26 cellular contexts compared by ENCODE assay signal in genomic region chr19:17741456-17741855, GRCh38. TPM values are rescaled to one million over a fixed set of nuclear protein-coding genes. Genes with fewer than 3 reads are reported as not detected.
"Had no signal": no experiment of that assay in that cellular context is flagged by ENCODE, and none has a peak within 500 bp of the region (broad histone marks: within the 10 kb centered on the region; RNA-seq: fewer than 3 reads in every experiment).

No MANE protein-coding gene starts in this region.

- H3K4me3 ChIP-seq: esophagus squamous epithelium, left lung, lung, pancreas, prostate gland, sigmoid colon, thoracic aorta, uterus had no signal

- H3K9me3 ChIP-seq: esophagus squamous epithelium, left lung, pancreas, prostate gland, sigmoid colon, thoracic aorta, uterus had no signal

- H3K9me3 Mint-ChIP-seq: activated naive CD4-positive, alpha-beta T cell treated with anti-CD3 and anti-CD28 coated beads, Interleukin-2, amount 10 ng/mL, durations not matched to agents 7 days and 5 days; activated T-helper 1 cell treated with anti-CD3 and anti-CD28 coated beads, Interleukin-12 subunit alpha, Interleukin-12 subunit beta, Interleukin-2, Interleukin-4 antibody, amounts not matched to agents 30 ng/mL and 10 ng/mL and 1 ng/mL, durations not matched to agents 14 hours and 24 hours and 36 hours; type B pancreatic cell had no signal

- ATAC-seq: left lung, pancreas, WTC11 had no signal

- FAIRE-seq: frontal cortex, pancreas, small intestine had no signal

- H3K27me3 Mint-ChIP-seq: activated naive CD4-positive, alpha-beta T cell treated with anti-CD3 and anti-CD28 coated beads, Interleukin-2, amount 10 ng/mL, durations not matched to agents 7 days and 5 days; type B pancreatic cell had no signal

- H3K27ac ChIP-seq: esophagus squamous epithelium, left lung, pancreas, prostate gland, sigmoid colon, thoracic aorta, uterus had no signal

- H3K36me3 Mint-ChIP-seq: type B pancreatic cell had no signal

- H3K27me3 ChIP-seq: left lung, pancreas, sigmoid colon, uterus had no signal

- H3K4me1 ChIP-seq: esophagus squamous epithelium, pancreas, prostate gland, sigmoid colon, uterus had no signal

- H3K4me3 Mint-ChIP-seq: activated naive CD4-positive, alpha-beta T cell treated with anti-CD3 and anti-CD28 coated beads, Interleukin-2, amount 10 ng/mL, durations not matched to agents 7 days and 5 days; activated T-helper 1 cell treated with anti-CD3 and anti-CD28 coated beads, Interleukin-12 subunit alpha, Interleukin-12 subunit beta, Interleukin-2, Interleukin-4 antibody, amounts not matched to agents 30 ng/mL and 10 ng/mL and 1 ng/mL, durations not matched to agents 14 hours and 24 hours and 36 hours; nephron; type B pancreatic cell; WTC11 had no signal

- DNase-seq: activated CD4-positive, alpha-beta T cell treated with anti-CD3 and anti-CD28 coated beads, Interleukin-2, amount 50 U/mL, for 4 hours; activated gamma-delta T cell; activated naive CD4-positive, alpha-beta T cell treated with anti-CD3 and anti-CD28 coated beads, Interleukin-2, amount 10 ng/mL, durations not matched to agents 7 days and 5 days; amygdala; caudate nucleus; esophagus squamous epithelium; kidney glomerular epithelial cell; left lung; pancreas; retina; sigmoid colon; small intestine; stimulated activated CD4-positive, alpha-beta T cell treated with anti-CD3 and anti-CD28 coated beads, Interleukin-4, amount 100 ng/mL, for 24 hours; stimulated activated naive CD4-positive, alpha-beta T cell; SW 1271; T-helper 2 cell; uterus had no signal

- H3K27ac Mint-ChIP-seq: activated naive CD4-positive, alpha-beta T cell treated with anti-CD3 and anti-CD28 coated beads, Interleukin-2, amount 10 ng/mL, durations not matched to agents 7 days and 5 days; activated T-helper 1 cell treated with anti-CD3 and anti-CD28 coated beads, Interleukin-12 subunit alpha, Interleukin-12 subunit beta, Interleukin-2, Interleukin-4 antibody, amounts not matched to agents 30 ng/mL and 10 ng/mL and 1 ng/mL, durations not matched to agents 14 hours and 24 hours and 36 hours; nephron; type B pancreatic cell; WTC11 had no signal

- H3K36me3 ChIP-seq: pancreas, prostate gland, thoracic aorta, uterus had no signal

RNA-seq across cellular contexts. Expression of gene UNC13A, which starts 53.3 kb away (rescaled TPM):
- total RNA-seq: activated T-helper 1 cell treated with anti-CD3 and anti-CD28 coated beads, Interleukin-12 subunit alpha, Interleukin-12 subunit beta, Interleukin-2, Interleukin-4 antibody, amounts not matched to agents 30 ng/mL and 10 ng/mL and 1 ng/mL, durations not matched to agents 14 hours and 24 hours and 36 hours; subcutaneous adipose tissue had no signal

RNA-seq across cellular contexts. Expression of gene B3GNT3, which starts 53.5 kb away (rescaled TPM):
- total RNA-seq: activated T-helper 1 cell treated with anti-CD3 and anti-CD28 coated beads, Interleukin-12 subunit alpha, Interleukin-12 subunit beta, Interleukin-2, Interleukin-4 antibody, amounts not matched to agents 30 ng/mL and 10 ng/mL and 1 ng/mL, durations not matched to agents 14 hours and 24 hours and 36 hours; frontal cortex had no signal
